ENCODE assay signal across 20 cellular contexts in the genomic region with DNA sequence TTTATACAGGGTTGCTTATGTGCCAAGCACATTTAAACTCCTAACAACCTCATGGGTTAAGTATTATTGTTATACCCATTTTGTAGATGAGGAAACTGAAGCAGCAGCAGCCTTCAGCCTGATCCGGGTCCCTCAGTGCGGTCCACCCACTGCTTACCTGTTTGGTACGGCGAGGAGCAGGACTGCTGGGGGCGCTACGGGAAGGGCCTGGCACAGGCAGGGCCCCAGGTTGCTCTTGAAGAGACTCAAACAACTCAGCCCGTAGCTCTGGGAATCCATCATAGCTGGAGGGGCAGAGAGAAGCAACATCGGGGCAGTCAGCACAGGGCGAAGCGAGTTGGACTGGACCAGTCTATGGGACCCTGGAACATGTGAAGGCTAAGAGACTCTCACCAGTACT. TPM values are rescaled to one million over a fixed set of nuclear protein-coding genes. Genes with fewer than 3 reads are reported as not detected.
A peak's percentile ranks its signal among the peaks of the same experiment; 100 is the strongest.
DNase-seq lines count a peak whose midpoint lies in the region; ATAC-seq, FAIRE-seq and TF ChIP-seq lines count a peak whose summit lies in the region.
"Had no signal": no experiment of that assay in that cellular context is flagged by ENCODE, and none has a peak within 500 bp of the region (broad histone marks: within the 10 kb centered on the region; RNA-seq: fewer than 3 reads in every experiment).

No MANE protein-coding gene starts in this region.

- CTCF ChIA-PET in MCF 10A (lab: Yijun Ruan, JAX) = interaction anchor here (0.7 kb wide), 1 partner anchor 365 kb away, joined by 3 read pairs; no protein-coding TSS in a partner anchor

- peaks cover 75% of the 10 kb centered on the region for H3K36me3 Mint-ChIP-seq in MCF 10A (ENCODE audit: insufficient read depth, unreplicated experiment)

- peak overlapping the region; percentile 13 for H3K27ac Mint-ChIP-seq in MCF 10A (ENCODE audit: low read depth, unreplicated experiment)

- POLR2A ChIA-PET in MCF 10A (lab: Yijun Ruan, JAX) = interaction anchor here (0.5 to 2.0 kb wide), 2 partner anchors 14 to 53 kb away, joined by 3 to 5 read pairs; no protein-coding TSS in a partner anchor

- no peak overlapping the region for H3K27ac ChIP-seq in breast epithelium
- H3K27ac ChIP-seq in kidney (ENCODE audit: low read depth in 2 of 2, low read length in 2 of 2) = no peak overlapping the region
- no peak overlapping the region for H3K27ac ChIP-seq in spleen
- H3K27ac ChIP-seq in upper lobe of left lung = no peak overlapping the region
- H3K27ac ChIP-seq: C4-2B had no signal

- no TSS peak for BruUV-seq in MCF 10A (replicated peaks; lab: Mats Ljungman, UMichigan)

- no peak for TF ChIP-seq EP300 in upper lobe of left lung (IDR thresholded peaks at IDR 0.05)

- H3K27me3 Mint-ChIP-seq in MCF 10A (ENCODE audit: insufficient read depth, unreplicated experiment) = no peaks in the 10 kb centered on the region
- H3K27me3 Mint-ChIP-seq: CD4-positive, alpha-beta memory T cell had no signal

- H3K9me3 Mint-ChIP-seq in MCF 10A (ENCODE audit: unreplicated experiment) = no peaks in the 10 kb centered on the region
- H3K9me3 Mint-ChIP-seq: CD4-positive, alpha-beta memory T cell; H9 had no signal

- DNase-seq in MCF 10A (ENCODE audit: unreplicated experiment) (no peak), breast epithelium (ENCODE audit: low spot score in 2 of 2) (no peak), kidney (peak; percentile 57), spleen (peak; percentile 47), upper lobe of left lung (no peak), HPDE6-E6E7 (ENCODE audit: extremely low spot score) (no peak)
- DNase-seq: BE2C; CD4-positive, alpha-beta memory T cell; COR-L47; DMS153; DMS79 treated with DMSO at 0.1 percent for 48 hours; EL; GOT3; H9 had no signal

- 93 to 99% (median 96%) methylated on average over 10 of the region's 10 CpGs for WGBS in spleen, 5 donors
- WGBS in upper lobe of left lung, 2 donors = 93 to 97% methylated on average over 5 to 10 of the region's 10 CpGs

- H3K27me3 ChIP-seq in breast epithelium = no peaks in the 10 kb centered on the region
- H3K27me3 ChIP-seq in spleen (replicated peaks in 1 of 7) = no peaks in the 10 kb centered on the region
- H3K27me3 ChIP-seq in upper lobe of left lung = no peaks in the 10 kb centered on the region
- H3K27me3 ChIP-seq: BE2C had no signal

- FAIRE-seq in kidney (lab: Jason Lieb, UNC) = no peak
- FAIRE-seq: A204.1, D721Med, G401.6, GM12891 had no signal

- no peak overlapping the region for H3K4me3 ChIP-seq in breast epithelium
- no peak overlapping the region for H3K4me3 ChIP-seq in kidney (ENCODE audit: low read length in 2 of 2)
- H3K4me3 ChIP-seq in spleen = no peak overlapping the region
- no peak overlapping the region for H3K4me3 ChIP-seq in upper lobe of left lung

- TF ChIP-seq CTCF in MCF 10A (IDR thresholded peaks at IDR 0.05; ENCODE audit: unreplicated experiment) = no peak
- no peak for TF ChIP-seq CTCF in breast epithelium (IDR thresholded peaks at IDR 0.05)
- TF ChIP-seq CTCF in kidney (IDR thresholded peaks at IDR 0.05; ENCODE audit: borderline replicate concordance, extremely low read depth, insufficient read depth) = no peak
- no peak for TF ChIP-seq CTCF in spleen (IDR thresholded peaks at IDR 0.05 in 8 of 11, conservative IDR thresholded peaks at IDR 0.05 in 3 of 11)
- TF ChIP-seq CTCF in upper lobe of left lung (IDR thresholded peaks at IDR 0.05) = no peak

- H3K36me3 ChIP-seq in breast epithelium (peaks cover 5% of the 10 kb centered on the region), kidney (ENCODE audit: control insufficient read depth in 1 of 2, insufficient read depth in 2 of 2, low read length in 2 of 2) (peaks cover 31 to 53% of the 10 kb centered on the region in 2 donors), spleen (peaks cover 7 to 100% (median 100%) of the 10 kb centered on the region in 6 donors), upper lobe of left lung (peaks cover 37 to 100% (median 92%) of the 10 kb centered on the region in 4 donors)

- ATAC-seq in upper lobe of left lung (ENCODE audit: low FRiP score in 2 of 2) (no peak), GM21723 (IDR thresholded peaks at IDR 0.05; ENCODE audit: unreplicated experiment) (no peak)

- H3K4me1 Mint-ChIP-seq in MCF 10A (ENCODE audit: insufficient read depth, unreplicated experiment) = no peaks in the 10 kb centered on the region
- H3K4me1 Mint-ChIP-seq: H9 had no signal

- H3K4me1 ChIP-seq in breast epithelium (no peaks in the 10 kb centered on the region), kidney (ENCODE audit: control insufficient read depth in 1 of 2, insufficient read depth in 1 of 2, low read depth in 1 of 2, low read length in 2 of 2) (no peaks in the 10 kb centered on the region), spleen (peaks cover 0 to 18% (median 3%) of the 10 kb centered on the region in 6 donors), upper lobe of left lung (no peaks in the 10 kb centered on the region)
- H3K4me1 ChIP-seq: BE2C had no signal

- intact Hi-C loops in MCF 10A (cut with micrococcal nuclease) (no loop called here), breast epithelium (cut with DNase I; ENCODE audit: low total_unique reads) (no loop called here), kidney (cut with DNase I) (no loop called here), spleen (cut with DNase I; ENCODE audit: low total_unique reads) (no loop called here)

- H3K9me3 ChIP-seq in breast epithelium (no peaks in the 10 kb centered on the region), kidney (ENCODE audit: control insufficient read depth in 1 of 2, low read length in 2 of 2) (no peaks in the 10 kb centered on the region), spleen (no peaks in the 10 kb centered on the region), upper lobe of left lung (no peaks in the 10 kb centered on the region)
- H3K9me3 ChIP-seq: BE2C had no signal

- no peak for TF ChIP-seq POLR2A in breast epithelium (IDR thresholded peaks at IDR 0.05)
- no peak for TF ChIP-seq POLR2A in spleen (IDR thresholded peaks at IDR 0.05)
- TF ChIP-seq POLR2A in upper lobe of left lung (IDR thresholded peaks at IDR 0.05) = no peak

- no peak overlapping the region for H3K9ac ChIP-seq in kidney (ENCODE audit: low read length in 2 of 2)

- no peak overlapping the region for H3K4me3 Mint-ChIP-seq in MCF 10A (ENCODE audit: unreplicated experiment)
- H3K4me3 Mint-ChIP-seq: CD4-positive, alpha-beta memory T cell; H9 had no signal

RNA-seq across cellular contexts. Expression of gene DENND4B, which starts 9.2 kb away (rescaled TPM):
- 59.6 and 79.1 TPM in 2 replicates for total RNA-seq in MCF 10A (2022)
- 10 to 100 TPM; 33.4 to 34.1 (median 33.8) TPM for total RNA-seq in breast epithelium
- 60.6 TPM for total RNA-seq in kidney
- polyA plus RNA-seq in kidney (ENCODE audit: insufficient read depth, low read depth, low replicate concordance) = 13.2 TPM
- total RNA-seq in spleen = 100 to 1,000 TPM; 135 to 211 (median 168) TPM
- polyA plus RNA-seq in spleen = 100 to 1,000 TPM in 2 of 3 donors, 10 to 100 TPM in 1; 47.7 to 106 (median 104) TPM
- 100 to 1,000 TPM in 4 of 6 donors, 10 to 100 TPM in 2; 43.3 to 151 (median 103) TPM for total RNA-seq in upper lobe of left lung

RNA-seq across cellular contexts. Expression of gene GATAD2B, which starts 14.6 kb away (rescaled TPM):
- total RNA-seq in MCF 10A (2022) = 95.5 and 108 TPM in 2 replicates
- 10 to 100 TPM; 18.7 to 21.2 (median 20.0) TPM for total RNA-seq in breast epithelium
- total RNA-seq in kidney = 49.0 TPM
- polyA plus RNA-seq in kidney (ENCODE audit: insufficient read depth, low read depth, low replicate concordance) = 3.6 TPM
- 10 to 100 TPM; 44.2 to 68.1 (median 60.4) TPM for total RNA-seq in spleen
- 1 to 10 TPM; 3.7 to 7.1 (median 3.9) TPM for polyA plus RNA-seq in spleen
- 10 to 100 TPM; 16.0 to 50.3 (median 37.8) TPM for total RNA-seq in upper lobe of left lung

RNA-seq across cellular contexts. Expression of gene CRTC2, which starts 21.1 kb away (rescaled TPM):
- total RNA-seq in MCF 10A (2022) (47.0 and 55.1 TPM in 2 replicates), breast epithelium (10 to 100 TPM; 16.2 to 19.7 (median 19.0) TPM), kidney (44.8 TPM), spleen (10 to 100 TPM; 34.8 to 80.1 (median 66.8) TPM), upper lobe of left lung (10 to 100 TPM; 19.4 to 93.2 (median 37.6) TPM)
- polyA plus RNA-seq in kidney (ENCODE audit: insufficient read depth, low read depth, low replicate concordance) (28.6 TPM), spleen (10 to 100 TPM; 37.7 to 79.7 (median 72.3) TPM)

RNA-seq across cellular contexts. Expression of gene SLC39A1, which starts 26.0 kb away (rescaled TPM):
- total RNA-seq in MCF 10A (2022) (124 and 159 TPM in 2 replicates), breast epithelium (100 to 1,000 TPM; 102 to 119 (median 111) TPM), kidney (125 TPM), spleen (10 to 100 TPM; 66.7 to 88.4 (median 81.1) TPM), upper lobe of left lung (100 to 1,000 TPM in 3 of 6 donors, 10 to 100 TPM in 3; 41.9 to 145 (median 102) TPM)
- polyA plus RNA-seq in kidney (ENCODE audit: insufficient read depth, low read depth, low replicate concordance) (106 TPM), spleen (10 to 100 TPM; 23.6 to 41.3 (median 40.6) TPM)

RNA-seq across cellular contexts. Expression of gene CREB3L4, which starts 30.4 kb away (rescaled TPM):
- total RNA-seq in MCF 10A (2022) (14.7 and 17.6 TPM in 2 replicates), breast epithelium (10 to 100 TPM; 10.6 to 80.5 (median 65.2) TPM), kidney (10.9 TPM), spleen (10 to 100 TPM in 2 of 7 donors, 1 to 10 TPM in 5; 6.1 to 18.0 (median 9.1) TPM), upper lobe of left lung (10 to 100 TPM in 3 of 6 donors, 1 to 10 TPM in 3; 4.7 to 17.4 (median 9.4) TPM)
- polyA plus RNA-seq in kidney (ENCODE audit: insufficient read depth, low read depth, low replicate concordance) (9.3 TPM), spleen (10 to 100 TPM in 2 of 3 donors, 1 to 10 TPM in 1; 8.9 to 13.3 (median 11.7) TPM)

Comparison
In these comparisons a context has a peak if more than half of its experiments do, and no peak if none do; other contexts are left out.
1. DNase-seq: peak in kidney (single experiment) and spleen (single experiment); none in MCF 10A (single experiment), breast epithelium (0 of 2), upper lobe of left lung (0 of 2) and HPDE6-E6E7 (single experiment).